In genomic region chr22:20979940-20980453, GRCh38 we compare ENCODE assay signal across 9 cellular contexts. TPM values are rescaled to one million over a fixed set of nuclear protein-coding genes. Genes with fewer than 3 reads are reported as not detected.
DNase-seq lines count a peak whose midpoint lies in the region; ATAC-seq lines count a peak whose summit lies in the region.
"Had no signal": no experiment of that assay in that cellular context is flagged by ENCODE, and none has a peak within 500 bp of the region (broad histone marks: within the 10 kb centered on the region; RNA-seq: fewer than 3 reads in every experiment).

No MANE protein-coding gene starts in this region.

- no peaks in the 10 kb centered on the region for H3K27me3 ChIP-seq in GM23248 (replicated peaks; ENCODE audit: insufficient read depth)
- peaks cover 58% of the 10 kb centered on the region for H3K27me3 ChIP-seq in iPS-15b (ENCODE audit: control insufficient read depth, insufficient read depth, low read length)
- H3K27me3 ChIP-seq in rectal smooth muscle tissue (ENCODE audit: control insufficient read depth, insufficient read depth, low read length), result no peaks in the 10 kb centered on the region
- no peaks in the 10 kb centered on the region for H3K27me3 ChIP-seq in effector memory CD4-positive, alpha-beta T cell (replicated peaks; ENCODE audit: control insufficient read depth, insufficient read depth, low read length, poor library complexity, severe bottlenecking)

- no peaks in the 10 kb centered on the region for H3F3A ChIP-seq in GM23248 (ENCODE audit: insufficient read depth)

- H3K36me3 ChIP-seq in GM23248 (ENCODE audit: low read depth), result no peaks in the 10 kb centered on the region; the same call in 1 of the 2 replicates
- H3K36me3 ChIP-seq in iPS-15b (ENCODE audit: control insufficient read depth, insufficient read depth, low read length), result no peaks in the 10 kb centered on the region
- peaks cover 5% of the 10 kb centered on the region for H3K36me3 ChIP-seq in rectal smooth muscle tissue (ENCODE audit: control insufficient read depth, insufficient read depth, low read length)
- H3K36me3 ChIP-seq in effector memory CD4-positive, alpha-beta T cell (ENCODE audit: control insufficient read depth, insufficient read depth, low read length), result peaks cover 5% of the 10 kb centered on the region

- H3K4me3 ChIP-seq in GM23248 (peak overlapping the region; percentile 17), iPS-15b (ENCODE audit: low read depth, low read length) (peak overlapping the region; percentile 66), rectal smooth muscle tissue (ENCODE audit: low read length) (peak overlapping the region; percentile 48)
- no peak overlapping the region for H3K4me3 ChIP-seq in effector memory CD4-positive, alpha-beta T cell (ENCODE audit: insufficient read depth, low read depth, low read length, poor library complexity, severe bottlenecking)

- H3K4me3 Mint-ChIP-seq in activated naive CD8-positive, alpha-beta T cell treated with anti-CD3 and anti-CD28 coated beads, Interleukin-2, amount 10 ng/mL, durations not matched to agents 7 days and 5 days, result peak overlapping the region; percentile 2

- no peaks in the 10 kb centered on the region for H4K20me1 ChIP-seq in GM23248 (ENCODE audit: insufficient read depth)

- in situ Hi-C loops in GM23248 (cut with MboI), result no loop called here

- 27 to 29% methylated on average over 10 to 13 of the region's 13 CpGs for WGBS in GM23248 (ENCODE audit: low coverage in 1 of 2, low lambda C conversion rate in 2 of 2, missing lambda C conversion rate in 2 of 2), 2 experiments

- no peaks in the 10 kb centered on the region for H3K27me3 Mint-ChIP-seq in activated naive CD8-positive, alpha-beta T cell treated with anti-CD3 and anti-CD28 coated beads, Interleukin-2, amount 10 ng/mL, durations not matched to agents 7 days and 5 days

- POLR2A ChIA-PET in activated naive CD8-positive, alpha-beta T cell treated with anti-CD3 and anti-CD28 coated beads, Interleukin-2, amount 10 ng/mL, durations not matched to agents 7 days and 5 days (lab: Charles Lee), result interaction anchor here (0.5 to 2.9 kb wide), 2 partner anchors 20 to 28 kb away, joined by 3 to 23 read pairs; no protein-coding TSS in a partner anchor

- no peak overlapping the region for H3K27ac Mint-ChIP-seq in activated naive CD8-positive, alpha-beta T cell treated with anti-CD3 and anti-CD28 coated beads, Interleukin-2, amount 10 ng/mL, durations not matched to agents 7 days and 5 days

- H3K79me2 ChIP-seq in GM23248 (ENCODE audit: insufficient read depth), result peaks cover 32% of the 10 kb centered on the region

- DNase-seq in GM23248 (no peak), HCEC 1CT (no peak), NCI-H2196 treated with DMSO at 0.1 percent for 48 hours (lab: John Stamatoyannopoulos, UW; ENCODE audit: unreplicated experiment) (no peak)
- no peak for DNase-seq in activated naive CD8-positive, alpha-beta T cell treated with anti-CD3 and anti-CD28 coated beads, Interleukin-2, amount 10 ng/mL, durations not matched to agents 7 days and 5 days
- no peak for DNase-seq in effector memory CD4-positive, alpha-beta T cell
- DNase-seq in stimulated activated CD4-positive, alpha-beta T cell treated with anti-CD3 and anti-CD28 coated beads, Interleukin-1b, Interleukin-23, amount 100 ng/mL, for 48 hours, result no peak

- no peak overlapping the region for H3K27ac ChIP-seq in GM23248
- no peak overlapping the region for H3K27ac ChIP-seq in rectal smooth muscle tissue (ENCODE audit: low read depth, low read length)
- H3K27ac ChIP-seq in effector memory CD4-positive, alpha-beta T cell (ENCODE audit: insufficient read depth, low read length, poor library complexity, severe bottlenecking), result no peak overlapping the region

- no peak overlapping the region for H3K9ac ChIP-seq in GM23248
- peak overlapping the region; percentile 60 for H3K9ac ChIP-seq in iPS-15b (ENCODE audit: low read depth, low read length)
- H3K9ac ChIP-seq in rectal smooth muscle tissue (ENCODE audit: low read length), result no peak overlapping the region

- H3K4me2 ChIP-seq in GM23248 (ENCODE audit: unreplicated experiment), result no peak overlapping the region

- peaks cover 4% of the 10 kb centered on the region for H3K36me3 Mint-ChIP-seq in activated naive CD8-positive, alpha-beta T cell treated with anti-CD3 and anti-CD28 coated beads, Interleukin-2, amount 10 ng/mL, durations not matched to agents 7 days and 5 days

- H3K4me1 ChIP-seq in GM23248 (ENCODE audit: insufficient read depth) (peaks cover 12% of the 10 kb centered on the region), iPS-15b (ENCODE audit: control insufficient read depth, insufficient read depth, low read length) (peaks cover 17% of the 10 kb centered on the region), rectal smooth muscle tissue (ENCODE audit: control insufficient read depth, insufficient read depth, low read length) (peaks cover 19% of the 10 kb centered on the region)
- peaks cover 19% of the 10 kb centered on the region for H3K4me1 ChIP-seq in effector memory CD4-positive, alpha-beta T cell (ENCODE audit: control insufficient read depth, insufficient read depth, low read length, poor library complexity, severe bottlenecking)

- H3K9me3 Mint-ChIP-seq in activated naive CD8-positive, alpha-beta T cell treated with anti-CD3 and anti-CD28 coated beads, Interleukin-2, amount 10 ng/mL, durations not matched to agents 7 days and 5 days, result peaks cover 6% of the 10 kb centered on the region

- H2AFZ ChIP-seq in GM23248, result peak overlapping the region; percentile 51

- H3K4me1 Mint-ChIP-seq in activated naive CD8-positive, alpha-beta T cell treated with anti-CD3 and anti-CD28 coated beads, Interleukin-2, amount 10 ng/mL, durations not matched to agents 7 days and 5 days, result peaks cover 30% of the 10 kb centered on the region

- no peaks in the 10 kb centered on the region for H3K9me2 ChIP-seq in GM23248 (ENCODE audit: insufficient read depth)

- no peaks in the 10 kb centered on the region for H3K9me3 ChIP-seq in GM23248 (ENCODE audit: low read depth)
- H3K9me3 ChIP-seq in iPS-15b (ENCODE audit: control insufficient read depth, insufficient read depth, low read length), result no peaks in the 10 kb centered on the region
- H3K9me3 ChIP-seq in effector memory CD4-positive, alpha-beta T cell (ENCODE audit: control insufficient read depth, low read length), result no peaks in the 10 kb centered on the region

- no peak for ATAC-seq in activated naive CD8-positive, alpha-beta T cell treated with anti-CD3 and anti-CD28 coated beads, Interleukin-2, amount 10 ng/mL, durations not matched to agents 7 days and 5 days (ENCODE audit: low read depth)

RNA-seq across cellular contexts. Expression of gene LZTR1, which starts 2.1 kb away (rescaled TPM):
- total RNA-seq in GM23248 (2014; rRNA removed; shearing (Covaris generic)), result 71.5 and 80.1 TPM in 2 replicates
- 26.8 and 29.7 TPM in 2 replicates for polyA plus RNA-seq in GM23248 (2016; fragmentation: Nextera tagmentation; extraction: Ambion mirVana)
- 10 to 100 TPM; 80.1 to 80.9 TPM for total RNA-seq in activated naive CD8-positive, alpha-beta T cell treated with anti-CD3 and anti-CD28 coated beads, Interleukin-2, amount 10 ng/mL, durations not matched to agents 7 days and 5 days

RNA-seq across cellular contexts. Expression of gene AIFM3, which starts 12.9 kb away (rescaled TPM):
- 0.65 TPM in 1 of 2 replicates, not detected in the other for total RNA-seq in GM23248 (2014; rRNA removed; shearing (Covaris generic))
- polyA plus RNA-seq in GM23248 (2016; fragmentation: Nextera tagmentation; extraction: Ambion mirVana), result 0.16 TPM in 1 of 2 replicates, not detected in the other
- total RNA-seq in activated naive CD8-positive, alpha-beta T cell treated with anti-CD3 and anti-CD28 coated beads, Interleukin-2, amount 10 ng/mL, durations not matched to agents 7 days and 5 days, result under 1 TPM; 0.37 to 0.94 TPM

RNA-seq across cellular contexts. Expression of gene THAP7, which starts 21.9 kb away (rescaled TPM):
- 19.5 and 27.5 TPM in 2 replicates for total RNA-seq in GM23248 (2014; rRNA removed; shearing (Covaris generic))
- 32.5 and 34.0 TPM in 2 replicates for polyA plus RNA-seq in GM23248 (2016; fragmentation: Nextera tagmentation; extraction: Ambion mirVana)
- 10 to 100 TPM; 33.6 to 33.8 TPM for total RNA-seq in activated naive CD8-positive, alpha-beta T cell treated with anti-CD3 and anti-CD28 coated beads, Interleukin-2, amount 10 ng/mL, durations not matched to agents 7 days and 5 days

RNA-seq across cellular contexts. Expression of gene P2RX6, which starts 35.0 kb away (rescaled TPM):
- total RNA-seq in GM23248 (2014; rRNA removed; shearing (Covaris generic)), result 1.6 TPM in 2 replicates
- polyA plus RNA-seq in GM23248 (2016; fragmentation: Nextera tagmentation; extraction: Ambion mirVana), result 2.2 and 2.4 TPM in 2 replicates
- total RNA-seq in activated naive CD8-positive, alpha-beta T cell treated with anti-CD3 and anti-CD28 coated beads, Interleukin-2, amount 10 ng/mL, durations not matched to agents 7 days and 5 days, result 1 to 10 TPM in 1 of 2 experiments, under 1 TPM in 1; 0.82 to 1.9 TPM

RNA-seq across cellular contexts. Expression of gene SLC7A4, which starts 52.4 kb away (rescaled TPM):
- not detected in 2 replicates for total RNA-seq in GM23248 (2014; rRNA removed; shearing (Covaris generic))
- 0.13 TPM in 1 of 2 replicates, not detected in the other for polyA plus RNA-seq in GM23248 (2016; fragmentation: Nextera tagmentation; extraction: Ambion mirVana)
- 1 to 10 TPM in 1 of 2 experiments, under 1 TPM in 1; 0.79 to 1.2 TPM for total RNA-seq in activated naive CD8-positive, alpha-beta T cell treated with anti-CD3 and anti-CD28 coated beads, Interleukin-2, amount 10 ng/mL, durations not matched to agents 7 days and 5 days
- total RNA-seq: G401 had no signal
